Comparison of ENCODE assay signal across 11 cellular contexts in the genomic region with DNA sequence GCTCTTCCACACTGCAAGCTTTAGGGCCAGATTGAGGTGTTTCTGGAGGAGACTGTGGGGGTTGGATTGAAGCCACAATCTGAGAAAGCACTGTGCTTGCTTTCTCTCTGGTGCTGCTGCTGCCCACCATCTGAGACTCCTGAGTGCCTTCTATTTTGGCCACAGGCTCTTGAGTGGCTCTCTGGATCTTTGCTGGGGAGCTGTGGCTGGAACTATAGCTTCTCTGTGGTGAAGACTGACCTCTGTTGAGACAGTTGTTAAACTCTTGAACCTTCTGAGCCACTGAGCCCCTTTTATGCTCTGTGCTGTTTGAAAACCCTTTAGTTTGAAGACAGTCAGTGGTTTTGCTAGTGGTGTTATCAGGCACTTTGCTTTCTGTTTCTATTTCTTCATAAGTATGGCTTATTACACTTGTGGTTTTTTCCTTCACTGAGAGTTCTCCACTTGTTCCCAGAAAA.
DNase-seq lines count a peak whose midpoint lies in the region; ATAC-seq and TF ChIP-seq lines count a peak whose summit lies in the region.
"Had no signal": no experiment of that assay in that cellular context is flagged by ENCODE, and none has a peak within 500 bp of the region (broad histone marks: within the 10 kb centered on the region; RNA-seq: fewer than 3 reads in every experiment).

No MANE protein-coding gene starts in this region.

- H3K4me3 Mint-ChIP-seq in activated T-cell treated with anti-CD3 and anti-CD28 coated beads, Interleukin-2, amount 50 U/mL, for 4 hours = peak overlapping the region; percentile 33
- peak overlapping the region; percentile 47 for H3K4me3 Mint-ChIP-seq in stimulated activated naive CD8-positive, alpha-beta T cell treated with anti-CD3 and anti-CD28 coated beads, Interleukin-15, Interleukin-2, amounts not matched to agents 100 ng/mL and 50 ng/mL, for 24 hours

- DNase-seq in heart right ventricle (no peak), left cardiac atrium (no peak), NCI-H1694 (lab: John Stamatoyannopoulos, UW) (no peak), suprapubic skin (ENCODE audit: low spot score in 2 of 2) (no peak), NCI-H187 (lab: John Stamatoyannopoulos, UW) (no peak)
- no peak for DNase-seq in activated T-cell treated with anti-CD3 and anti-CD28 coated beads, Interleukin-2, amount 50 U/mL, for 4 hours
- DNase-seq: COR-L47 had no signal

- H3K9me3 Mint-ChIP-seq in activated T-cell treated with anti-CD3 and anti-CD28 coated beads, Interleukin-2, amount 50 U/mL, for 4 hours = no peaks in the 10 kb centered on the region
- no peaks in the 10 kb centered on the region for H3K9me3 Mint-ChIP-seq in stimulated activated naive CD8-positive, alpha-beta T cell treated with anti-CD3 and anti-CD28 coated beads, Interleukin-15, Interleukin-2, amounts not matched to agents 100 ng/mL and 50 ng/mL, for 24 hours

- TF ChIP-seq POLR2A in suprapubic skin (IDR thresholded peaks at IDR 0.05) = no peak

- H3K4me1 Mint-ChIP-seq in activated T-cell treated with anti-CD3 and anti-CD28 coated beads, Interleukin-2, amount 50 U/mL, for 4 hours (ENCODE audit: low read depth) = peaks cover 44% of the 10 kb centered on the region
- H3K4me1 Mint-ChIP-seq in stimulated activated naive CD8-positive, alpha-beta T cell treated with anti-CD3 and anti-CD28 coated beads, Interleukin-15, Interleukin-2, amounts not matched to agents 100 ng/mL and 50 ng/mL, for 24 hours (ENCODE audit: low read depth) = peaks cover 56% of the 10 kb centered on the region

- H3K4me1 ChIP-seq in heart right ventricle (peaks cover 0 to 44% (median 4%) of the 10 kb centered on the region in 9 donors), suprapubic skin (peaks cover 6% of the 10 kb centered on the region)

- TF ChIP-seq CTCF in heart right ventricle (IDR thresholded peaks at IDR 0.05) = no peak
- no peak for TF ChIP-seq CTCF in suprapubic skin (IDR thresholded peaks at IDR 0.05)

- no peaks in the 10 kb centered on the region for H3K9me3 ChIP-seq in heart right ventricle
- no peaks in the 10 kb centered on the region for H3K9me3 ChIP-seq in suprapubic skin
- H3K9me3 ChIP-seq: SJSA1 had no signal

- H3K27me3 ChIP-seq in heart right ventricle (no peaks in the 10 kb centered on the region), suprapubic skin (no peaks in the 10 kb centered on the region)
- H3K27me3 ChIP-seq: SJSA1 had no signal

- intact Hi-C loops in heart right ventricle (cut with DNase I) (no loop called here), left cardiac atrium (cut with DNase I) (no loop called here)

- peaks cover 0 to 38% (median 18%) of the 10 kb centered on the region in 9 donors for H3K36me3 ChIP-seq in heart right ventricle
- H3K36me3 ChIP-seq in suprapubic skin = peaks cover 11% of the 10 kb centered on the region

- H3K27ac ChIP-seq in heart right ventricle (peak overlapping the region in 1 of 10 donors; percentile 76), suprapubic skin (no peak overlapping the region)
- H3K27ac ChIP-seq: SJSA1 had no signal

- peak overlapping the region; percentile 70 for H3K27ac Mint-ChIP-seq in stimulated activated naive CD8-positive, alpha-beta T cell treated with anti-CD3 and anti-CD28 coated beads, Interleukin-15, Interleukin-2, amounts not matched to agents 100 ng/mL and 50 ng/mL, for 24 hours

- H3K4me3 ChIP-seq in heart right ventricle (no peak overlapping the region), suprapubic skin (no peak overlapping the region)
- H3K4me3 ChIP-seq: SJSA1 had no signal

- no peaks in the 10 kb centered on the region for H3K27me3 Mint-ChIP-seq in activated T-cell treated with anti-CD3 and anti-CD28 coated beads, Interleukin-2, amount 50 U/mL, for 4 hours (ENCODE audit: low read depth)
- H3K27me3 Mint-ChIP-seq in stimulated activated naive CD8-positive, alpha-beta T cell treated with anti-CD3 and anti-CD28 coated beads, Interleukin-15, Interleukin-2, amounts not matched to agents 100 ng/mL and 50 ng/mL, for 24 hours = no peaks in the 10 kb centered on the region

- ATAC-seq in heart right ventricle (peak in 5 of 8 donors; percentile 12 to 44 (median 25)), left cardiac atrium (no peak), HG03095 (IDR thresholded peaks at IDR 0.05; ENCODE audit: unreplicated experiment) (peak; percentile 40)
- peak; percentile 58 to 68 for ATAC-seq in activated T-cell treated with anti-CD3 and anti-CD28 coated beads, Interleukin-2, amount 50 U/mL, for 4 hours
- ATAC-seq: left lobe of liver had no signal

- TF ChIP-seq EP300 in suprapubic skin (IDR thresholded peaks at IDR 0.05) = no peak

- peaks cover 3% of the 10 kb centered on the region for H3K36me3 Mint-ChIP-seq in activated T-cell treated with anti-CD3 and anti-CD28 coated beads, Interleukin-2, amount 50 U/mL, for 4 hours (ENCODE audit: insufficient read depth)
- H3K36me3 Mint-ChIP-seq in stimulated activated naive CD8-positive, alpha-beta T cell treated with anti-CD3 and anti-CD28 coated beads, Interleukin-15, Interleukin-2, amounts not matched to agents 100 ng/mL and 50 ng/mL, for 24 hours (ENCODE audit: low read depth) = peaks cover 6% of the 10 kb centered on the region

Comparison
In these comparisons a context has a peak if more than half of its experiments do, and no peak if none do; other contexts are left out.
1. ATAC-seq: peak in heart right ventricle (5 of 8), HG03095 (single experiment) and activated T-cell treated with anti-CD3 and anti-CD28 coated beads, Interleukin-2, amount 50 U/mL, for 4 hours (2 of 2); none in left cardiac atrium (0 of 2).